3 cellular contexts compared by ENCODE assay signal in genomic region chr20:62535282-62535811, GRCh38.
TF ChIP-seq lines count a peak whose summit lies in the region.

No MANE protein-coding gene starts in this region.

TF ChIP-seq in SK-N-SH, 30 proteins besides CTCF, POLR2A, EP300 and RAD21 (continued from another document):
- TF ChIP-seq SIN3A (IDR thresholded peaks at IDR 0.05; ENCODE audit: borderline replicate concordance, low read depth, low read length): no peak
- TF ChIP-seq GATA2 (CRISPR knock-in tag; IDR thresholded peaks at IDR 0.05): no peak

TF ChIP-seq in SK-N-SH treated with all-trans-retinoic acid at 6 μM for 48 hours, 23 proteins besides CTCF, POLR2A, EP300 and RAD21 (continued from another document):
- TF ChIP-seq BACH2 (CRISPR knock-in tag; IDR thresholded peaks at IDR 0.05; ENCODE audit: borderline replicate concordance) (no peak), ZC3H10 (CRISPR knock-in tag; IDR thresholded peaks at IDR 0.05) (no peak), ARNTL (CRISPR knock-in tag; IDR thresholded peaks at IDR 0.05; ENCODE audit: borderline replicate concordance, low read depth) (no peak), RARB (CRISPR knock-in tag; IDR thresholded peaks at IDR 0.05) (no peak), ZNF70 (CRISPR knock-in tag; IDR thresholded peaks at IDR 0.05) (no peak), ISL1 (CRISPR knock-in tag; IDR thresholded peaks at IDR 0.05) (no peak)
- TF ChIP-seq, protein P1, sequence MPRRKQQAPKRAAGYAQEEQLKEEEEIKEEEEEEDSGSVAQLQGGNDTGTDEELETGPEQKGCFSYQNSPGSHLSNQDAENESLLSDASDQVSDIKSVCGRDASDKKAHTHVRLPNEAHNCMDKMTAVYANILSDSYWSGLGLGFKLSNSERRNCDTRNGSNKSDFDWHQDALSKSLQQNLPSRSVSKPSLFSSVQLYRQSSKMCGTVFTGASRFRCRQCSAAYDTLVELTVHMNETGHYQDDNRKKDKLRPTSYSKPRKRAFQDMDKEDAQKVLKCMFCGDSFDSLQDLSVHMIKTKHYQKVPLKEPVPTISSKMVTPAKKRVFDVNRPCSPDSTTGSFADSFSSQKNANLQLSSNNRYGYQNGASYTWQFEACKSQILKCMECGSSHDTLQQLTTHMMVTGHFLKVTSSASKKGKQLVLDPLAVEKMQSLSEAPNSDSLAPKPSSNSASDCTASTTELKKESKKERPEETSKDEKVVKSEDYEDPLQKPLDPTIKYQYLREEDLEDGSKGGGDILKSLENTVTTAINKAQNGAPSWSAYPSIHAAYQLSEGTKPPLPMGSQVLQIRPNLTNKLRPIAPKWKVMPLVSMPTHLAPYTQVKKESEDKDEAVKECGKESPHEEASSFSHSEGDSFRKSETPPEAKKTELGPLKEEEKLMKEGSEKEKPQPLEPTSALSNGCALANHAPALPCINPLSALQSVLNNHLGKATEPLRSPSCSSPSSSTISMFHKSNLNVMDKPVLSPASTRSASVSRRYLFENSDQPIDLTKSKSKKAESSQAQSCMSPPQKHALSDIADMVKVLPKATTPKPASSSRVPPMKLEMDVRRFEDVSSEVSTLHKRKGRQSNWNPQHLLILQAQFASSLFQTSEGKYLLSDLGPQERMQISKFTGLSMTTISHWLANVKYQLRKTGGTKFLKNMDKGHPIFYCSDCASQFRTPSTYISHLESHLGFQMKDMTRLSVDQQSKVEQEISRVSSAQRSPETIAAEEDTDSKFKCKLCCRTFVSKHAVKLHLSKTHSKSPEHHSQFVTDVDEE (CRISPR knock-in tag; IDR thresholded peaks at IDR 0.05): no peak
TF ChIP-seq in SK-N-SH treated with all-trans-retinoic acid at 6 μM for 48 hours: peak in this region for 0.

TF ChIP-seq in HepG2, 621 proteins besides CTCF, POLR2A, EP300 and RAD21:
- TF ChIP-seq CEBPZ (IDR thresholded peaks at IDR 0.05; ENCODE audit: low read length) (no peak), SETDB1 (CRISPR knock-in tag; IDR thresholded peaks at IDR 0.05; ENCODE audit: borderline replicate concordance) (no peak), ZMAT3 (CRISPR knock-in tag; conservative IDR thresholded peaks at IDR 0.05) (no peak)
- TF ChIP-seq, protein P2, sequence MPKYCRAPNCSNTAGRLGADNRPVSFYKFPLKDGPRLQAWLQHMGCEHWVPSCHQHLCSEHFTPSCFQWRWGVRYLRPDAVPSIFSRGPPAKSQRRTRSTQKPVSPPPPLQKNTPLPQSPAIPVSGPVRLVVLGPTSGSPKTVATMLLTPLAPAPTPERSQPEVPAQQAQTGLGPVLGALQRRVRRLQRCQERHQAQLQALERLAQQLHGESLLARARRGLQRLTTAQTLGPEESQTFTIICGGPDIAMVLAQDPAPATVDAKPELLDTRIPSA (CRISPR knock-in tag; IDR thresholded peaks at IDR 0.05; ENCODE audit: borderline replicate concordance): 0 out of 2 replicates have a peak, but pooled peaks have one; percentile 24
